9 cellular contexts compared by ENCODE assay signal in the genomic region with DNA sequence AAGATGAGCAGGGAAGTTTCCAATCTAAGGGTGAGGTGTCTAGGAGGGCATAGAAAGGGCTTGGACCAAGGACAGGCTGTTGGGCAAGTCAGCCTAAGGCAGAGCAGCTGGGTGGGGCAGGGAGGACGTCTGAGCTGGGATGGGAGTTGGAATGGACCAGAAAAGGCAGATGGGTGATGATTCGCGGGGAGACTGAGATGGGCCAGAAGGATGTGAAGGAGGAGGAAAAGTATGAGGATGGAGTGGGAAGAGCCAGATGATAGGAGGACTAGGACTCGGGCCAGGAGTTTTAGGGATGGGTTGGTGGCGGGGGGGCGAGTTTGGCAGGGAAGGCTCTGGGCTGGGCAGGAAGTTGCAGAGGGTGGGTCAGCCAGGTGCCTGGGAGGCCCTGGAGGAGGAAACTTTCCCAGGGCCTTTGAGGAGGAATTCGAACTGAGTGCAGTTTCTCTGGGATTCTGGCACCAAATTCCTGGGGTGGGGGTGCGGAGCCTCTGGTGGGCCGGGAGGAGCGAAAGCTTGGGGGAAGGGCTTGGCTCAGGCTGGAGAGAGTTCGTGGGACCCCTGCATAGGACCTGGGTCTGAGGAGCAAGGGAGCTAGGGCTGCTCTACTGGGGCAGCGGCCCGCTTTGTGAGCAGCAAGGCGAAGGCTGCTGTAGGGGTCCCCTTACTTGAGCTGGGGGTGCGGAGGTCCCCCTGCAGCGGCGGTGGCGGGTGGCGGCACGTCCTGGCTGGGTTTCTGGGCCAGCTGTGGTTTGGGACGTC. TPM values are rescaled to one million over a fixed set of nuclear protein-coding genes. Genes with fewer than 3 reads are reported as not detected.
DNase-seq lines count a peak whose midpoint lies in the region; ATAC-seq and TF ChIP-seq lines count a peak whose summit lies in the region.
"Had no signal": no experiment of that assay in that cellular context is flagged by ENCODE, and none has a peak within 500 bp of the region (broad histone marks: within the 10 kb centered on the region; RNA-seq: fewer than 3 reads in every experiment).

No MANE protein-coding gene starts in this region.

- H3K27ac ChIP-seq in esophagus muscularis mucosa (replicated peaks in 1 of 4) (peak overlapping the region; percentile 53 to 67 (median 58)), mucosa of rectum (ENCODE audit: low read depth in 2 of 2, low read length in 2 of 2) (peak overlapping the region; percentile 48 to 57), vagina (peak overlapping the region; percentile 51)

- H3K9me3 ChIP-seq in esophagus muscularis mucosa (no peaks in the 10 kb centered on the region), mucosa of rectum (ENCODE audit: control insufficient read depth in 2 of 2, low read length in 2 of 2) (no peaks in the 10 kb centered on the region), vagina (no peaks in the 10 kb centered on the region)

- H3K27me3 ChIP-seq in esophagus muscularis mucosa (peaks cover 0 to 9% (median 0%) of the 10 kb centered on the region in 4 donors), mucosa of rectum (ENCODE audit: control insufficient read depth in 2 of 2, insufficient read depth in 2 of 2, low read length in 2 of 2) (no peaks in the 10 kb centered on the region), vagina (no peaks in the 10 kb centered on the region)

- peaks cover 19 to 38% (median 31%) of the 10 kb centered on the region in 4 donors for H3K36me3 ChIP-seq in esophagus muscularis mucosa
- peaks cover 4 to 16% of the 10 kb centered on the region in 2 donors for H3K36me3 ChIP-seq in mucosa of rectum (ENCODE audit: control insufficient read depth in 2 of 2, insufficient read depth in 2 of 2, low read length in 2 of 2)
- H3K36me3 ChIP-seq in vagina = no peaks in the 10 kb centered on the region

- TF ChIP-seq CTCF in esophagus muscularis mucosa (IDR thresholded peaks at IDR 0.05) (no peak), vagina (IDR thresholded peaks at IDR 0.05) (no peak)

- H3K4me1 ChIP-seq in esophagus muscularis mucosa (peaks cover 2 to 22% (median 18%) of the 10 kb centered on the region in 4 donors), mucosa of rectum (ENCODE audit: control insufficient read depth in 2 of 2, insufficient read depth in 2 of 2, low read length in 2 of 2) (no peaks in the 10 kb centered on the region), vagina (no peaks in the 10 kb centered on the region)

- TF ChIP-seq POLR2A in esophagus muscularis mucosa (IDR thresholded peaks at IDR 0.05; ENCODE audit: low read depth) (no peak), vagina (IDR thresholded peaks at IDR 0.05) (no peak)

- peak overlapping the region; percentile 28 to 50 (median 38) for H3K4me3 ChIP-seq in esophagus muscularis mucosa
- no peak overlapping the region for H3K4me3 ChIP-seq in mucosa of rectum (ENCODE audit: low read length in 2 of 2)
- peak overlapping the region; percentile 20 to 27 for H3K4me3 ChIP-seq in vagina

- DNase-seq in Right ventricle myocardium inferior (ENCODE audit: missing footprints) = peak; percentile 68
- DNase-seq in cardiac septum (ENCODE audit: low spot score) = no peak
- no peak for DNase-seq in esophagus muscularis mucosa (ENCODE audit: extremely low spot score)
- no peak for DNase-seq in vagina (ENCODE audit: extremely low spot score in 2 of 2)
- DNase-seq: stimulated activated naive CD4-positive, alpha-beta T cell treated with Interleukin-2 at 50 U/mL for 16 hours had no signal

- H3K9ac ChIP-seq in mucosa of rectum (ENCODE audit: low read depth in 1 of 2, low read length in 2 of 2) = peak overlapping the region; percentile 32 to 47

- ATAC-seq in Right ventricle myocardium inferior (peak; percentile 62), HG02970 (IDR thresholded peaks at IDR 0.05; ENCODE audit: low FRiP score, unreplicated experiment) (no peak), HG02763 (IDR thresholded peaks at IDR 0.05; ENCODE audit: unreplicated experiment) (no peak), HG03095 (IDR thresholded peaks at IDR 0.05; ENCODE audit: unreplicated experiment) (no peak)

- no peak for TF ChIP-seq EP300 in esophagus muscularis mucosa (IDR thresholded peaks at IDR 0.05)

- 55% methylated on average over 12 of the region's 21 CpGs for WGBS in esophagus muscularis mucosa

- intact Hi-C loops in Right ventricle myocardium inferior (cut with DNase I) (no loop called here), cardiac septum (cut with DNase I) (loop anchor here (5.0 kb wide), 1 partner anchor 69 kb away; no protein-coding TSS in a partner anchor), esophagus muscularis mucosa (cut with DNase I) (no loop called here), vagina (cut with DNase I) (no loop called here)

RNA-seq across cellular contexts. Expression of gene TIMP1, which starts 8.7 kb away (rescaled TPM):
- total RNA-seq in Right ventricle myocardium inferior = 112 TPM
- 255 TPM for total RNA-seq in cardiac septum
- 100 to 1,000 TPM in 3 of 4 donors, 10 to 100 TPM in 1; 82.6 to 251 (median 178) TPM for total RNA-seq in esophagus muscularis mucosa
- total RNA-seq in vagina = 309 TPM

RNA-seq across cellular contexts. Expression of gene ARAF, which starts 12.5 kb away (rescaled TPM):
- total RNA-seq in Right ventricle myocardium inferior (76.5 TPM), cardiac septum (69.9 TPM), esophagus muscularis mucosa (10 to 100 TPM; 39.3 to 49.6 (median 42.8) TPM), vagina (31.4 TPM)

RNA-seq across cellular contexts. Expression of gene SYN1, which starts 46.1 kb away (rescaled TPM):
- 11.1 TPM for total RNA-seq in Right ventricle myocardium inferior
- 12.1 TPM for total RNA-seq in cardiac septum
- under 1 TPM; 0.42 to 0.98 (median 0.56) TPM for total RNA-seq in esophagus muscularis mucosa
- 2.7 TPM for total RNA-seq in vagina

RNA-seq across cellular contexts. Expression of gene CFP, which starts 56.2 kb away (rescaled TPM):
- total RNA-seq in Right ventricle myocardium inferior (3.7 TPM), cardiac septum (1.0 TPM), esophagus muscularis mucosa (10 to 100 TPM in 2 of 4 donors, 1 to 10 TPM in 2; 6.8 to 16.1 (median 9.9) TPM), vagina (0.74 TPM)

Comparison
In these comparisons a context has a peak if more than half of its experiments do, and no peak if none do; other contexts are left out.
1. H3K4me3 ChIP-seq: peak in esophagus muscularis mucosa (4 of 4) and vagina (2 of 2); none in mucosa of rectum (0 of 2).
2. Peak in every context shown above with its lines, with median percentiles within 50 percentile points of each other: H3K27ac ChIP-seq.